8 cellular contexts compared by ENCODE assay signal in the genomic region with DNA sequence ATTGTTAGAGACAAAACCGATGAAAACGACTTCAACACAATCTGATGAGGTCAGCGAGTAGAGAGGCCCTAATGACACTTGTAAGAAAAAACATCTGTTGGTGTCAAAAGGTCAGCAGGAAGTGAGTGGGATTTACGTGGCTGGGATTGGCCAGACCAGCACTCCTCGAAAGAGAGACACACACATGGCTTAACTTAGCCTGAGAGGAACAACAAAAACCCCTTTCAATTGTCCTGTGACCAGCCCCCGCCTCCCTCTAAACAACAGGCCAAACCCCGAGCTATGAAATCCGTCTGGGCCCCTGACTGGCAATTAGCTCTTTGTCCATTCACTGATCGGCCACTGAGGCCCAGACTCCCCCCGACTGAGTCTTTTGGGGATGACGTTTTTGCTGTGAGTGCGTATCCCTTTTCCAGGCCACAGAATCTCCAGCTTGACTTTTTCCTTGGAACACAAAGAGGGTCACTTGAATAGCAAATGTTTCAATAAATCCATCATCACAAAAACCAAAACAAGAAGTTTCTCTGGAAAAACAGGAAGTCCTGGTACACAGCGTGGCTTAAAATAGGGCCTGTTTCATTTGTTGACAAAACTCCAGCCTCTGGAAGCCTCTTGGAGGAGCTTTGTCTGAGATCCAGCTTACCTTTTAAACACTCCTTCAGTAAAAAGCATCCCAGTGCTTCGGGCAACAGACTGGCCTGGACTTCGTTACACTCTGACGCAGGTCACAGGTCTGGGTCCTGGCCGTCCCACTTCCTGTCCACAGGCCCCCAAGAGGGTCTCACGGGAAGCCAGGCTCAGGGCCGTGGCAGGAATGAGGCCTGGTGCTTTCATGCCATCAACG.
DNase-seq lines count a peak whose midpoint lies in the region; ATAC-seq and TF ChIP-seq lines count a peak whose summit lies in the region.

No MANE protein-coding gene starts in this region.

- H3K4me1 ChIP-seq in HUES6 (ENCODE audit: control insufficient read depth, insufficient read depth, low read length) (peaks cover 54% of the 10 kb centered on the region), body of pancreas (peaks cover 55% of the 10 kb centered on the region), skeletal muscle satellite cell (ENCODE audit: control insufficient read depth, insufficient read depth, low read length) (peaks cover 48% of the 10 kb centered on the region)

- H3K9me3 ChIP-seq in HUES6 (ENCODE audit: control insufficient read depth, insufficient read depth, low read depth, low read length) = peaks cover 3% of the 10 kb centered on the region; the same call in 1 of the 2 replicates
- H3K9me3 ChIP-seq in body of pancreas = no peaks in the 10 kb centered on the region
- H3K9me3 ChIP-seq in skeletal muscle satellite cell (replicated peaks; ENCODE audit: low read length) = no peaks in the 10 kb centered on the region

- H3K27ac ChIP-seq in HUES6 (ENCODE audit: low read depth, low read length) = peak overlapping the region; percentile 47; the same call in 1 of the 2 replicates
- H3K27ac ChIP-seq in body of pancreas = peak overlapping the region; percentile 21 to 62 (median 45)

- 41 to 49% methylated on average over 19 to 20 of the region's 20 CpGs for WGBS in body of pancreas, 2 donors

- intact Hi-C loops in body of pancreas (cut with DNase I) = loop anchor here (10.0 kb wide), 1 partner anchor 107 kb away; a partner anchor contains a TSS

- H3K4me3 ChIP-seq in AG10803 (ENCODE audit: low read length) (no peak overlapping the region), HUES6 (ENCODE audit: low read depth, low read length) (no peak overlapping the region), body of pancreas (no peak overlapping the region), skeletal muscle satellite cell (ENCODE audit: low read length) (no peak overlapping the region)

- TF ChIP-seq POLR2A in body of pancreas (IDR thresholded peaks at IDR 0.05) = no peak

- ATAC-seq in body of pancreas = peak; percentile 31

- H3K27me3 ChIP-seq in HUES6 (ENCODE audit: control insufficient read depth, insufficient read depth, low read length) (no peaks in the 10 kb centered on the region), body of pancreas (no peaks in the 10 kb centered on the region), skeletal muscle satellite cell (ENCODE audit: control insufficient read depth, insufficient read depth, low read length) (no peaks in the 10 kb centered on the region)

- peak overlapping the region; percentile 59 for H3K4me2 ChIP-seq in skeletal muscle satellite cell (ENCODE audit: low read length)

- H3K36me3 ChIP-seq in HUES6 (ENCODE audit: control insufficient read depth, insufficient read depth, low read length) (peaks cover 52% of the 10 kb centered on the region), body of pancreas (replicated peaks in 1 of 2; ENCODE audit: insufficient read depth in 1 of 2, low read depth in 2 of 2) (no peaks in the 10 kb centered on the region), skeletal muscle satellite cell (ENCODE audit: insufficient read depth, low read length) (no peaks in the 10 kb centered on the region)

- no peak overlapping the region for H3K9ac ChIP-seq in HUES6 (ENCODE audit: low read length)
- peak overlapping the region; percentile 68 for H3K9ac ChIP-seq in skeletal muscle satellite cell (ENCODE audit: low read depth, low read length)

- peak; percentile 95 for DNase-seq in AG10803 (ENCODE audit: low read depth)
- DNase-seq in body of pancreas = peak in 1 of 4 donors; percentile 59
- peak; percentile 94 for DNase-seq in iris pigment epithelial cell (ENCODE audit: low read depth)
- DNase-seq in activated gamma-delta T cell treated with Interleukin-2 at 50 U/mL for 16 hours = no peak
- DNase-seq in activated CD4-positive, alpha-beta T cell treated with anti-CD3 and anti-CD28 coated beads, Interleukin-2, amount 50 U/mL, for 48 hours = no peak
- DNase-seq in NCI-H2081 (lab: John Stamatoyannopoulos, UW) = no peak

- TF ChIP-seq CTCF in AG10803 (conservative IDR thresholded peaks at IDR 0.05; ENCODE audit: low read length) = no peak
- TF ChIP-seq CTCF in body of pancreas (IDR thresholded peaks at IDR 0.05) = no peak

Comparison
In these comparisons a context has a peak if more than half of its experiments do, and no peak if none do; other contexts are left out.
1. DNase-seq: peak in AG10803 (single experiment) and iris pigment epithelial cell (single experiment); none in activated gamma-delta T cell treated with Interleukin-2 at 50 U/mL for 16 hours (single experiment), activated CD4-positive, alpha-beta T cell treated with anti-CD3 and anti-CD28 coated beads, Interleukin-2, amount 50 U/mL, for 48 hours (0 of 2) and NCI-H2081 (0 of 2).